ENCODE assay signal across 24 cellular contexts in genomic region chr3:13116426-13116825, GRCh38.
"Had no signal": no experiment of that assay in that cellular context is flagged by ENCODE, and none has a peak within 500 bp of the region (broad histone marks: within the 10 kb centered on the region; RNA-seq: fewer than 3 reads in every experiment).

No MANE protein-coding gene starts in this region.

- H3K36me3 Mint-ChIP-seq: activated CD8-positive, alpha-beta memory T cell treated with anti-CD3 and anti-CD28 coated beads, Interleukin-2, amount 10 ng/mL, durations not matched to agents 7 days and 5 days; activated naive CD4-positive, alpha-beta T cell treated with anti-CD3 and anti-CD28 coated beads, Interleukin-2, amount 10 ng/mL, durations not matched to agents 7 days and 5 days; activated naive CD8-positive, alpha-beta T cell treated with anti-CD3 and anti-CD28 coated beads for 36 hours; WTC11 had no signal

- H3K36me3 ChIP-seq: breast epithelium, SJSA1 had no signal

- H3K27ac Mint-ChIP-seq: activated CD8-positive, alpha-beta memory T cell treated with anti-CD3 and anti-CD28 coated beads, Interleukin-2, amount 10 ng/mL, durations not matched to agents 7 days and 5 days; activated naive CD4-positive, alpha-beta T cell treated with anti-CD3 and anti-CD28 coated beads, Interleukin-2, amount 10 ng/mL, durations not matched to agents 7 days and 5 days; activated naive CD8-positive, alpha-beta T cell treated with anti-CD3 and anti-CD28 coated beads for 36 hours had no signal

- H3K27ac ChIP-seq: breast epithelium, SJSA1 had no signal

- H3K4me1 ChIP-seq: breast epithelium, SJSA1 had no signal

- ATAC-seq: activated CD8-positive, alpha-beta memory T cell treated with anti-CD3 and anti-CD28 coated beads, Interleukin-2, amount 10 ng/mL, durations not matched to agents 7 days and 5 days; activated T-cell treated with anti-CD3 and anti-CD28 coated beads, Interleukin-2, amount 50 U/mL, for 4 hours; SK-N-SH treated with all-trans-retinoic acid at 6 μM for 48 hours; WTC11 had no signal

- H3K27me3 ChIP-seq: SJSA1 had no signal

- H3K27me3 Mint-ChIP-seq: activated naive CD8-positive, alpha-beta T cell treated with anti-CD3 and anti-CD28 coated beads for 36 hours had no signal

- H3K4me3 Mint-ChIP-seq: activated CD8-positive, alpha-beta memory T cell treated with anti-CD3 and anti-CD28 coated beads, Interleukin-2, amount 10 ng/mL, durations not matched to agents 7 days and 5 days; activated naive CD4-positive, alpha-beta T cell treated with anti-CD3 and anti-CD28 coated beads, Interleukin-2, amount 10 ng/mL, durations not matched to agents 7 days and 5 days; activated naive CD8-positive, alpha-beta T cell treated with anti-CD3 and anti-CD28 coated beads for 36 hours; activated T-cell treated with anti-CD3 and anti-CD28 coated beads, Interleukin-2, amount 50 U/mL, for 4 hours; WTC11 had no signal

- H3K9me3 ChIP-seq: breast epithelium, SJSA1 had no signal

- H3K4me3 ChIP-seq: breast epithelium, SJSA1 had no signal

- DNase-seq: activated CD4-positive, alpha-beta T cell treated with anti-CD3 and anti-CD28 coated beads for 48 hours; activated CD4-positive, alpha-beta T cell treated with anti-CD3 and anti-CD28 coated beads, Interleukin-2, amount 50 U/mL, for 4 hours; activated CD8-positive, alpha-beta memory T cell treated with anti-CD3 and anti-CD28 coated beads, Interleukin-2, amount 10 ng/mL, durations not matched to agents 7 days and 5 days; activated gamma-delta T cell treated with Interleukin-2 at 50 U/mL for 16 hours; activated naive CD8-positive, alpha-beta T cell treated with anti-CD3 and anti-CD28 coated beads for 36 hours; activated T-cell treated with anti-CD3 and anti-CD28 coated beads, Interleukin-2, amount 50 U/mL, for 4 hours; caudate nucleus; Kasumi-1; KBM-7; NCI-H1105 treated with DMSO at 0.1 percent for 48 hours; NCI-H1436 treated with DMSO at 0.1 percent for 48 hours; NCI-H187; NCI-H2081 treated with DMSO at 0.1 percent for 48 hours; NCI-H2171; NCI-H226; NCI-H526; NCI-H774; SHP77; SW 1271 had no signal

- H3K9me3 Mint-ChIP-seq: activated naive CD4-positive, alpha-beta T cell treated with anti-CD3 and anti-CD28 coated beads, Interleukin-2, amount 10 ng/mL, durations not matched to agents 7 days and 5 days; activated naive CD8-positive, alpha-beta T cell treated with anti-CD3 and anti-CD28 coated beads for 36 hours; activated T-cell treated with anti-CD3 and anti-CD28 coated beads, Interleukin-2, amount 50 U/mL, for 4 hours; WTC11 had no signal

- H3K4me1 Mint-ChIP-seq: activated CD8-positive, alpha-beta memory T cell treated with anti-CD3 and anti-CD28 coated beads, Interleukin-2, amount 10 ng/mL, durations not matched to agents 7 days and 5 days; activated naive CD4-positive, alpha-beta T cell treated with anti-CD3 and anti-CD28 coated beads, Interleukin-2, amount 10 ng/mL, durations not matched to agents 7 days and 5 days had no signal
